In genomic region chr3:122679467-122680291, GRCh38 we compare ENCODE assay signal across 1 cellular context.
TF ChIP-seq lines count a peak whose summit lies in the region.

No MANE protein-coding gene starts in this region.

TF ChIP-seq in GM12878, 131 proteins besides CTCF, POLR2A, EP300 and RAD21 (continued from another document):
- TF ChIP-seq DPF2 (IDR thresholded peaks at IDR 0.05) = 0 out of 2 replicates have a peak, but pooled peaks have one; percentile 1
- TF ChIP-seq, protein P1, sequence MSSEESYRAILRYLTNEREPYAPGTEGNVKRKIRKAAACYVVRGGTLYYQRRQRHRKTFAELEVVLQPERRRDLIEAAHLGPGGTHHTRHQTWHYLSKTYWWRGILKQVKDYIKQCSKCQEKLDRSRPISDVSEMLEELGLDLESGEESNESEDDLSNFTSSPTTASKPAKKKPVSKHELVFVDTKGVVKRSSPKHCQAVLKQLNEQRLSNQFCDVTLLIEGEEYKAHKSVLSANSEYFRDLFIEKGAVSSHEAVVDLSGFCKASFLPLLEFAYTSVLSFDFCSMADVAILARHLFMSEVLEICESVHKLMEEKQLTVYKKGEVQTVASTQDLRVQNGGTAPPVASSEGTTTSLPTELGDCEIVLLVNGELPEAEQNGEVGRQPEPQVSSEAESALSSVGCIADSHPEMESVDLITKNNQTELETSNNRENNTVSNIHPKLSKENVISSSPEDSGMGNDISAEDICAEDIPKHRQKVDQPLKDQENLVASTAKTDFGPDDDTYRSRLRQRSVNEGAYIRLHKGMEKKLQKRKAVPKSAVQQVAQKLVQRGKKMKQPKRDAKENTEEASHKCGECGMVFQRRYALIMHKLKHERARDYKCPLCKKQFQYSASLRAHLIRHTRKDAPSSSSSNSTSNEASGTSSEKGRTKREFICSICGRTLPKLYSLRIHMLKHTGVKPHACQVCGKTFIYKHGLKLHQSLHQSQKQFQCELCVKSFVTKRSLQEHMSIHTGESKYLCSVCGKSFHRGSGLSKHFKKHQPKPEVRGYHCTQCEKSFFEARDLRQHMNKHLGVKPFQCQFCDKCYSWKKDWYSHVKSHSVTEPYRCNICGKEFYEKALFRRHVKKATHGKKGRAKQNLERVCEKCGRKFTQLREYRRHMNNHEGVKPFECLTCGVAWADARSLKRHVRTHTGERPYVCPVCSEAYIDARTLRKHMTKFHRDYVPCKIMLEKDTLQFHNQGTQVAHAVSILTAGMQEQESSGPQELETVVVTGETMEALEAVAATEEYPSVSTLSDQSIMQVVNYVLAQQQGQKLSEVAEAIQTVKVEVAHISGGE (CRISPR knock-in tag; IDR thresholded peaks at IDR 0.05) = no peak
- 0 out of 2 replicates have a peak, but pooled peaks have one; percentile 17 for TF ChIP-seq RB1 (IDR thresholded peaks at IDR 0.05; ENCODE audit: borderline replicate concordance)
- no peak for TF ChIP-seq TCF7 (IDR thresholded peaks at IDR 0.05; ENCODE audit: borderline replicate concordance)
- no peak for TF ChIP-seq SP1 (IDR thresholded peaks at IDR 0.05; ENCODE audit: low read depth, low read length)
- peak; percentile 17; the same call in 1 of the 2 replicates for TF ChIP-seq YY1 (IDR thresholded peaks at IDR 0.05; ENCODE audit: low read depth, low read length)
- 0 out of 2 replicates have a peak, but pooled peaks have one; percentile 1 for TF ChIP-seq HCFC1 (IDR thresholded peaks at IDR 0.05; ENCODE audit: low read length)
- no peak for TF ChIP-seq RUNX3 (IDR thresholded peaks at IDR 0.05; ENCODE audit: low read length)
- 0 out of 2 replicates have a peak, but pooled peaks have one; percentile 22 for TF ChIP-seq TCF12 (IDR thresholded peaks at IDR 0.05; ENCODE audit: low read depth, low read length)
- TF ChIP-seq EED (IDR thresholded peaks at IDR 0.05; ENCODE audit: low read depth) = no peak
- no peak for TF ChIP-seq GABPA (IDR thresholded peaks at IDR 0.05; ENCODE audit: low read depth)
- TF ChIP-seq NFXL1 (IDR thresholded peaks at IDR 0.05; ENCODE audit: borderline replicate concordance) = no peak
- 0 out of 2 replicates have a peak, but pooled peaks have one; percentile 3 for TF ChIP-seq TAF1 (IDR thresholded peaks at IDR 0.05; ENCODE audit: borderline replicate concordance, low read depth, low read length)
- TF ChIP-seq POLR2AphosphoS5 (IDR thresholded peaks at IDR 0.05; ENCODE audit: low read length) = no peak
- no peak for TF ChIP-seq SREBF2 (IDR thresholded peaks at IDR 0.05; ENCODE audit: low read length)
- no peak for TF ChIP-seq POU2F2 (IDR thresholded peaks at IDR 0.05; ENCODE audit: borderline replicate concordance, low read depth, low read length)
- TF ChIP-seq ESRRA (IDR thresholded peaks at IDR 0.05; ENCODE audit: low read length) = no peak
- no peak; the same call in 1 of the 2 replicates for TF ChIP-seq MLLT1 (IDR thresholded peaks at IDR 0.05)
- TF ChIP-seq CBFB (IDR thresholded peaks at IDR 0.05; ENCODE audit: low read depth) = no peak
- TF ChIP-seq MTA2 (IDR thresholded peaks at IDR 0.05; ENCODE audit: low read depth) = no peak
- TF ChIP-seq BACH1 (IDR thresholded peaks at IDR 0.05; ENCODE audit: borderline replicate concordance) = no peak
- no peak for TF ChIP-seq CHD2 (IDR thresholded peaks at IDR 0.05; ENCODE audit: borderline replicate concordance, low read depth, low read length)
- no peak for TF ChIP-seq E2F4 (IDR thresholded peaks at IDR 0.05; ENCODE audit: low read depth, low read length)
- TF ChIP-seq, protein P2, sequence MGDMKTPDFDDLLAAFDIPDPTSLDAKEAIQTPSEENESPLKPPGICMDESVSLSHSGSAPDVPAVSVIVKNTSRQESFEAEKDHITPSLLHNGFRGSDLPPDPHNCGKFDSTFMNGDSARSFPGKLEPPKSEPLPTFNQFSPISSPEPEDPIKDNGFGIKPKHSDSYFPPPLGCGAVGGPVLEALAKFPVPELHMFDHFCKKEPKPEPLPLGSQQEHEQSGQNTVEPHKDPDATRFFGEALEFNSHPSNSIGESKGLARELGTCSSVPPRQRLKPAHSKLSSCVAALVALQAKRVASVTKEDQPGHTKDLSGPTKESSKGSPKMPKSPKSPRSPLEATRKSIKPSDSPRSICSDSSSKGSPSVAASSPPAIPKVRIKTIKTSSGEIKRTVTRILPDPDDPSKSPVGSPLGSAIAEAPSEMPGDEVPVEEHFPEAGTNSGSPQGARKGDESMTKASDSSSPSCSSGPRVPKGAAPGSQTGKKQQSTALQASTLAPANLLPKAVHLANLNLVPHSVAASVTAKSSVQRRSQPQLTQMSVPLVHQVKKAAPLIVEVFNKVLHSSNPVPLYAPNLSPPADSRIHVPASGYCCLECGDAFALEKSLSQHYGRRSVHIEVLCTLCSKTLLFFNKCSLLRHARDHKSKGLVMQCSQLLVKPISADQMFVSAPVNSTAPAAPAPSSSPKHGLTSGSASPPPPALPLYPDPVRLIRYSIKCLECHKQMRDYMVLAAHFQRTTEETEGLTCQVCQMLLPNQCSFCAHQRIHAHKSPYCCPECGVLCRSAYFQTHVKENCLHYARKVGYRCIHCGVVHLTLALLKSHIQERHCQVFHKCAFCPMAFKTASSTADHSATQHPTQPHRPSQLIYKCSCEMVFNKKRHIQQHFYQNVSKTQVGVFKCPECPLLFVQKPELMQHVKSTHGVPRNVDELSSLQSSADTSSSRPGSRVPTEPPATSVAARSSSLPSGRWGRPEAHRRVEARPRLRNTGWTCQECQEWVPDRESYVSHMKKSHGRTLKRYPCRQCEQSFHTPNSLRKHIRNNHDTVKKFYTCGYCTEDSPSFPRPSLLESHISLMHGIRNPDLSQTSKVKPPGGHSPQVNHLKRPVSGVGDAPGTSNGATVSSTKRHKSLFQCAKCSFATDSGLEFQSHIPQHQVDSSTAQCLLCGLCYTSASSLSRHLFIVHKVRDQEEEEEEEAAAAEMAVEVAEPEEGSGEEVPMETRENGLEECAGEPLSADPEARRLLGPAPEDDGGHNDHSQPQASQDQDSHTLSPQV (IDR thresholded peaks at IDR 0.05) = no peak
- TF ChIP-seq GATAD2B (conservative IDR thresholded peaks at IDR 0.05; ENCODE audit: low read depth) = no peak
- no peak for TF ChIP-seq E4F1 (IDR thresholded peaks at IDR 0.05; ENCODE audit: borderline replicate concordance, partially characterized antibody)
- TF ChIP-seq BCLAF1 (IDR thresholded peaks at IDR 0.05) = no peak
- peak; percentile 47; the same call in 1 of the 2 replicates for TF ChIP-seq SPI1 (IDR thresholded peaks at IDR 0.05; ENCODE audit: borderline replicate concordance, insufficient read depth, low read depth, low read length)
- TF ChIP-seq MEF2B (IDR thresholded peaks at IDR 0.05; ENCODE audit: partially characterized antibody, poor library complexity, severe bottlenecking) = no peak
- TF ChIP-seq NBN (IDR thresholded peaks at IDR 0.05) = no peak; the same call in 1 of the 2 replicates
- no peak for TF ChIP-seq JUNB (IDR thresholded peaks at IDR 0.05)
- TF ChIP-seq HDGF (IDR thresholded peaks at IDR 0.05) = peak; percentile 93
- TF ChIP-seq LARP7 (IDR thresholded peaks at IDR 0.05) = no peak
- no peak for TF ChIP-seq ZNF24 (IDR thresholded peaks at IDR 0.05)
- no peak for TF ChIP-seq BHLHE40 (IDR thresholded peaks at IDR 0.05; ENCODE audit: borderline replicate concordance in 1 of 2, low read depth in 2 of 2, low read length in 1 of 2)
- TF ChIP-seq RCOR1 (conservative IDR thresholded peaks at IDR 0.05; ENCODE audit: low read depth, low read length) = no peak
- no peak for TF ChIP-seq EGR1 (IDR thresholded peaks at IDR 0.05; ENCODE audit: borderline replicate concordance in 1 of 2, low read depth in 2 of 2, low read length in 2 of 2)
- TF ChIP-seq PAX8 (IDR thresholded peaks at IDR 0.05) = no peak
- TF ChIP-seq KAT2A (conservative IDR thresholded peaks at IDR 0.05; ENCODE audit: control insufficient read depth, low read depth, low read length) = no peak
- TF ChIP-seq, protein P3, sequence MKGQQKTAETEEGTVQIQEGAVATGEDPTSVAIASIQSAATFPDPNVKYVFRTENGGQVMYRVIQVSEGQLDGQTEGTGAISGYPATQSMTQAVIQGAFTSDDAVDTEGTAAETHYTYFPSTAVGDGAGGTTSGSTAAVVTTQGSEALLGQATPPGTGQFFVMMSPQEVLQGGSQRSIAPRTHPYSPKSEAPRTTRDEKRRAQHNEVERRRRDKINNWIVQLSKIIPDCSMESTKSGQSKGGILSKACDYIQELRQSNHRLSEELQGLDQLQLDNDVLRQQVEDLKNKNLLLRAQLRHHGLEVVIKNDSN (IDR thresholded peaks at IDR 0.05; ENCODE audit: borderline replicate concordance, extremely low read length, insufficient read depth, low read depth, low read length) = no peak
- no peak for TF ChIP-seq IKZF1 (conservative IDR thresholded peaks at IDR 0.05)
- peak; percentile 39; the same call in 1 of the 2 replicates for TF ChIP-seq PAX5 (IDR thresholded peaks at IDR 0.05; ENCODE audit: borderline replicate concordance, low read depth, low read length)
- TF ChIP-seq, protein P4, sequence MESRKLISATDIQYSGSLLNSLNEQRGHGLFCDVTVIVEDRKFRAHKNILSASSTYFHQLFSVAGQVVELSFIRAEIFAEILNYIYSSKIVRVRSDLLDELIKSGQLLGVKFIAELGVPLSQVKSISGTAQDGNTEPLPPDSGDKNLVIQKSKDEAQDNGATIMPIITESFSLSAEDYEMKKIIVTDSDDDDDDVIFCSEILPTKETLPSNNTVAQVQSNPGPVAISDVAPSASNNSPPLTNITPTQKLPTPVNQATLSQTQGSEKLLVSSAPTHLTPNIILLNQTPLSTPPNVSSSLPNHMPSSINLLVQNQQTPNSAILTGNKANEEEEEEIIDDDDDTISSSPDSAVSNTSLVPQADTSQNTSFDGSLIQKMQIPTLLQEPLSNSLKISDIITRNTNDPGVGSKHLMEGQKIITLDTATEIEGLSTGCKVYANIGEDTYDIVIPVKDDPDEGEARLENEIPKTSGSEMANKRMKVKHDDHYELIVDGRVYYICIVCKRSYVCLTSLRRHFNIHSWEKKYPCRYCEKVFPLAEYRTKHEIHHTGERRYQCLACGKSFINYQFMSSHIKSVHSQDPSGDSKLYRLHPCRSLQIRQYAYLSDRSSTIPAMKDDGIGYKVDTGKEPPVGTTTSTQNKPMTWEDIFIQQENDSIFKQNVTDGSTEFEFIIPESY (IDR thresholded peaks at IDR 0.05) = no peak
- TF ChIP-seq KLF5 (IDR thresholded peaks at IDR 0.05; ENCODE audit: partially characterized antibody) = no peak
- no peak for TF ChIP-seq CBX5 (IDR thresholded peaks at IDR 0.05; ENCODE audit: low read depth)
- TF ChIP-seq HDAC6 (IDR thresholded peaks at IDR 0.05; ENCODE audit: unreplicated experiment) = no peak
